Comparison of ENCODE assay signal across 1 cellular context in genomic region chr10:11776080-11776479, GRCh38.
A peak's percentile ranks its signal among the peaks of the same experiment; 100 is the strongest.
TF ChIP-seq lines count a peak whose summit lies in the region.

No MANE protein-coding gene starts in this region.

TF ChIP-seq in A549, 52 proteins besides CTCF, POLR2A, EP300 and RAD21:
- TF ChIP-seq ZSCAN20 (CRISPR knock-in tag; IDR thresholded peaks at IDR 0.05) (no peak), FOSL2 (IDR thresholded peaks at IDR 0.05) (no peak), FOSL2 (CRISPR knock-in tag; IDR thresholded peaks at IDR 0.05) (peak; percentile 16; the same call in 1 of the 2 replicates), RARB (CRISPR knock-in tag; IDR thresholded peaks at IDR 0.05) (no peak), PHF8 (IDR thresholded peaks at IDR 0.05; ENCODE audit: borderline replicate concordance, low read depth) (no peak)
